In the genomic region with DNA sequence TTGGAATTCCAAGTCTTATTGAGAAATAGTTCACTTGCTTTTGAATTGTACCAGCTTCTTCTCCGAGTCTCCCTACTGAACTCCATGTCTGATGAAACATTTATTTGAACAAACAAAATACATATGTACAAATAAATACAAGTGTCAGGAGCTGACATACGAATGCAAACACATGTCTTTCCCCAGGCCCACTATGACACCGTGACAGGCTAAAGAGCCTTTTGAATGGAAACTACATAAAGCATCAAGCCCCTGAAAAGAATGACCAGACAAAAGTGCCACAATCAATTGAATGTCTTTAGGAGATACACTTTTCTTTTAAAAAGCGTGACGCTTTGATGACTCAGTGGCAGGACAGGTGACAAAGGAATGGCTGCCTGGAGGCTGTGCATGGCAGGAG, we compare ENCODE assay signal across 19 cellular contexts.
"Had no signal": no experiment of that assay in that cellular context is flagged by ENCODE, and none has a peak within 500 bp of the region (broad histone marks: within the 10 kb centered on the region; RNA-seq: fewer than 3 reads in every experiment).

No MANE protein-coding gene starts in this region.

- H3K79me2 ChIP-seq: parathyroid adenoma had no signal

- ATAC-seq: esophagus mucosa; heart left ventricle; left colon; left ventricle myocardium superior; sciatic nerve; stimulated activated memory B cell treated with anti-CD40 and anti-IgM and Interleukin-4, amounts not matched to agents 10 μg/mL and 1 μg/mL and 100 μg/mL, for 72 hours had no signal

- H3K27ac ChIP-seq: heart left ventricle, parathyroid adenoma, prostate gland, spleen, tibial artery had no signal

- H3K4me3 ChIP-seq: heart left ventricle, lung, prostate gland, spleen, tibial artery had no signal

- H3K27ac Mint-ChIP-seq: naive B cell; nephron; stimulated activated memory B cell treated with anti-CD40 and anti-IgM and Interleukin-4, amounts not matched to agents 10 μg/mL and 1 μg/mL and 100 μg/mL, for 72 hours; stimulated activated naive CD8-positive, alpha-beta T cell treated with anti-CD3 and anti-CD28 coated beads, Interleukin-15, Interleukin-2, amounts not matched to agents 100 ng/mL and 50 ng/mL, for 24 hours had no signal

- H3K4me1 Mint-ChIP-seq: naive B cell; stimulated activated memory B cell treated with anti-CD40 and anti-IgM and Interleukin-4, amounts not matched to agents 10 μg/mL and 1 μg/mL and 100 μg/mL, for 72 hours had no signal

- H3K27me3 Mint-ChIP-seq: naive B cell; stimulated activated memory B cell treated with anti-CD40 and anti-IgM and Interleukin-4, amounts not matched to agents 10 μg/mL and 1 μg/mL and 100 μg/mL, for 72 hours; stimulated activated naive CD8-positive, alpha-beta T cell treated with anti-CD3 and anti-CD28 coated beads, Interleukin-15, Interleukin-2, amounts not matched to agents 100 ng/mL and 50 ng/mL, for 24 hours had no signal

- H3K27me3 ChIP-seq: heart left ventricle, spleen, tibial artery had no signal

- DNase-seq: effector memory CD4-positive, alpha-beta T cell; heart left ventricle; hippocampal formation; left colon; left ventricle myocardium superior; naive B cell; spleen; stimulated activated CD4-positive, alpha-beta T cell treated with anti-CD3 and anti-CD28 coated beads, Interleukin-15, amount 100 ng/mL, for 24 hours; stimulated activated CD4-positive, alpha-beta T cell treated with anti-CD3 and anti-CD28 coated beads, Interleukin-1b, Interleukin-23, amount 100 ng/mL, for 48 hours; stimulated activated CD4-positive, alpha-beta T cell treated with anti-CD3 and anti-CD28 coated beads, Interleukin-4, amount 100 ng/mL, for 24 hours; tibial artery had no signal

- H3K9ac ChIP-seq: parathyroid adenoma had no signal

- H3K4me3 Mint-ChIP-seq: naive B cell; nephron; stimulated activated memory B cell treated with anti-CD40 and anti-IgM and Interleukin-4, amounts not matched to agents 10 μg/mL and 1 μg/mL and 100 μg/mL, for 72 hours; stimulated activated naive CD8-positive, alpha-beta T cell treated with anti-CD3 and anti-CD28 coated beads, Interleukin-15, Interleukin-2, amounts not matched to agents 100 ng/mL and 50 ng/mL, for 24 hours had no signal

- H3K9me3 ChIP-seq: heart left ventricle, prostate gland, spleen, tibial artery had no signal

- H2AFZ ChIP-seq: parathyroid adenoma had no signal

- H3K36me3 Mint-ChIP-seq: naive B cell; stimulated activated memory B cell treated with anti-CD40 and anti-IgM and Interleukin-4, amounts not matched to agents 10 μg/mL and 1 μg/mL and 100 μg/mL, for 72 hours had no signal

- H3K36me3 ChIP-seq: heart left ventricle, prostate gland, spleen, tibial artery had no signal

- H3K4me1 ChIP-seq: parathyroid adenoma, prostate gland, spleen had no signal
